2 cellular contexts compared by ENCODE assay signal in genomic region chr9:78393340-78393739, GRCh38.
TF ChIP-seq lines count a peak whose summit lies in the region.

No MANE protein-coding gene starts in this region.

TF ChIP-seq in GM23338, 12 proteins besides CTCF, POLR2A, EP300 and RAD21:
- no peak; the same call in 1 of the 2 replicates for TF ChIP-seq ZNF462 (CRISPR knock-in tag; IDR thresholded peaks at IDR 0.05)
- TF ChIP-seq JUNB (IDR thresholded peaks at IDR 0.05; ENCODE audit: unreplicated experiment), result no peak
- TF ChIP-seq STAT1 (IDR thresholded peaks at IDR 0.05; ENCODE audit: unreplicated experiment), result no peak
- no peak for TF ChIP-seq REST (IDR thresholded peaks at IDR 0.05; ENCODE audit: unreplicated experiment)
- no peak for TF ChIP-seq EZH2phosphoT487 (IDR thresholded peaks at IDR 0.05; ENCODE audit: unreplicated experiment)
- no peak for TF ChIP-seq ZNF331 (CRISPR knock-in tag; IDR thresholded peaks at IDR 0.05; ENCODE audit: low read depth)

TF ChIP-seq in H1, 55 proteins besides CTCF, POLR2A, EP300 and RAD21:
- TF ChIP-seq ZNF274 (IDR thresholded peaks at IDR 0.05; ENCODE audit: borderline replicate concordance, extremely low read depth, low read length) (no peak), CBX8 (IDR thresholded peaks at IDR 0.05; ENCODE audit: borderline replicate concordance, low read depth, low read length) (no peak), BCL11A (IDR thresholded peaks at IDR 0.05; ENCODE audit: low read depth in 2 of 2, low read length in 2 of 2) (no peak), RBBP5 (IDR thresholded peaks at IDR 0.05; ENCODE audit: borderline replicate concordance, low read depth, low read length) (no peak), FOSL1 (IDR thresholded peaks at IDR 0.05; ENCODE audit: insufficient read depth, low read depth, low read length) (no peak), CREB1 (IDR thresholded peaks at IDR 0.05) (no peak), ASH2L (IDR thresholded peaks at IDR 0.05; ENCODE audit: low read length) (no peak), CEBPB (IDR thresholded peaks at IDR 0.05; ENCODE audit: low read depth, low read length) (no peak), KDM4A (IDR thresholded peaks at IDR 0.05; ENCODE audit: low read depth, low read length, severe bottlenecking) (no peak), E2F6 (IDR thresholded peaks at IDR 0.05) (no peak), KDM1A (IDR thresholded peaks at IDR 0.05; ENCODE audit: borderline replicate concordance, low read length) (no peak), POLR2AphosphoS5 (IDR thresholded peaks at IDR 0.05; ENCODE audit: low read depth, low read length) (no peak), PHF8 (conservative IDR thresholded peaks at IDR 0.05; ENCODE audit: low read depth, low read length) (no peak), CHD7 (IDR thresholded peaks at IDR 0.05; ENCODE audit: insufficient replicate concordance, low read length) (no peak), SIRT6 (IDR thresholded peaks at IDR 0.05; ENCODE audit: low read length) (no peak), MAX (IDR thresholded peaks at IDR 0.05) (no peak), USF2 (IDR thresholded peaks at IDR 0.05; ENCODE audit: low read length) (no peak), SRF (IDR thresholded peaks at IDR 0.05; ENCODE audit: low read depth, low read length) (no peak), MAFK (IDR thresholded peaks at IDR 0.05; ENCODE audit: low read depth, low read length) (no peak)
